In genomic region chr17:36215396-36215795, GRCh38 we compare ENCODE assay signal across 5 cellular contexts. TPM values are rescaled to one million over a fixed set of nuclear protein-coding genes. Genes with fewer than 3 reads are reported as not detected.
"Had no signal": no experiment of that assay in that cellular context is flagged by ENCODE, and none has a peak within 500 bp of the region (broad histone marks: within the 10 kb centered on the region; RNA-seq: fewer than 3 reads in every experiment).

No MANE protein-coding gene starts in this region.

RNA-seq across cellular contexts. Expression of gene CCL4L2, which starts 4.5 kb away (rescaled TPM):
- total RNA-seq: activated CD4-positive, alpha-beta T cell treated with anti-CD3 and anti-CD28 coated beads, Interleukin-2, amount 10 ng/mL, durations not matched to agents 7 days and 5 days; ascending aorta; cardiac muscle cell; LHCN-M2; Right ventricle myocardium superior had no signal

RNA-seq across cellular contexts. Expression of gene CCL3L1, which starts 18.8 kb away (rescaled TPM):
- total RNA-seq: activated CD4-positive, alpha-beta T cell treated with anti-CD3 and anti-CD28 coated beads, Interleukin-2, amount 10 ng/mL, durations not matched to agents 7 days and 5 days; ascending aorta; cardiac muscle cell; LHCN-M2; Right ventricle myocardium superior had no signal

RNA-seq across cellular contexts. Expression of gene TBC1D3B, which starts 39.0 kb away (rescaled TPM):
- total RNA-seq: ascending aorta had no signal

RNA-seq across cellular contexts. Expression of gene TBC1D3I, which starts 49.0 kb away (rescaled TPM):
- total RNA-seq: ascending aorta, cardiac muscle cell had no signal
- polyA plus RNA-seq: cardiac muscle cell had no signal
